ENCODE assay signal across 32 cellular contexts in genomic region chr2:220904015-220904414, GRCh38.
"Had no signal": no experiment of that assay in that cellular context is flagged by ENCODE, and none has a peak within 500 bp of the region (broad histone marks: within the 10 kb centered on the region; RNA-seq: fewer than 3 reads in every experiment).

No MANE protein-coding gene starts in this region.

- FAIRE-seq: bronchial epithelial cell, frontal cortex had no signal

- H3K27me3 Mint-ChIP-seq: activated CD4-positive, alpha-beta memory T cell treated with anti-CD3 and anti-CD28 coated beads for 36 hours; activated CD4-positive, alpha-beta T cell treated with anti-CD3 and anti-CD28 coated beads, Interleukin-2, amount 10 ng/mL, durations not matched to agents 24 days and 14 days; activated naive CD4-positive, alpha-beta T cell treated with anti-CD3 and anti-CD28 coated beads, Interleukin-2, amount 10 ng/mL, durations not matched to agents 7 days and 5 days; activated naive CD8-positive, alpha-beta T cell treated with anti-CD3 and anti-CD28 coated beads, Interleukin-2, amount 10 ng/mL, durations not matched to agents 7 days and 5 days; activated T-cell treated with anti-CD3 and anti-CD28 coated beads, Interleukin-2, amount 50 U/mL, for 24 hours; central memory CD8-positive, alpha-beta T cell; dendritic cell treated with granulocyte-macrophage colony-stimulating factor and Interleukin-4, amounts not matched to agents 40 ng/mL and 50 ng/mL, for 4 days; T-helper 17 cell had no signal

- H3K4me3 Mint-ChIP-seq: activated CD4-positive, alpha-beta memory T cell treated with anti-CD3 and anti-CD28 coated beads for 36 hours; activated CD4-positive, alpha-beta T cell treated with anti-CD3 and anti-CD28 coated beads for 36 hours; activated CD4-positive, alpha-beta T cell treated with anti-CD3 and anti-CD28 coated beads, Interleukin-2, amount 10 ng/mL, durations not matched to agents 24 days and 14 days; activated naive CD4-positive, alpha-beta T cell treated with anti-CD3 and anti-CD28 coated beads, Interleukin-2, amount 10 ng/mL, durations not matched to agents 7 days and 5 days; activated naive CD8-positive, alpha-beta T cell treated with anti-CD3 and anti-CD28 coated beads, Interleukin-2, amount 10 ng/mL, durations not matched to agents 7 days and 5 days; activated T-cell treated with anti-CD3 and anti-CD28 coated beads, Interleukin-2, amount 50 U/mL, for 24 hours; activated T-cell treated with anti-CD3 and anti-CD28 coated beads, Interleukin-2, amount 50 U/mL, for 72 hours; central memory CD8-positive, alpha-beta T cell; dendritic cell treated with granulocyte-macrophage colony-stimulating factor and Interleukin-4, amounts not matched to agents 40 ng/mL and 50 ng/mL, for 4 days; endodermal cell; T-helper 17 cell; T-helper 2 cell treated with Interferon-gamma antibody and Interleukin-4, amounts not matched to agents 5 μg/mL and 100 μg/mL, for 36 hours had no signal

- DNase-seq: activated CD4-positive, alpha-beta memory T cell treated with anti-CD3 and anti-CD28 coated beads for 36 hours; activated CD4-positive, alpha-beta T cell treated with anti-CD3 and anti-CD28 coated beads for 36 hours; activated CD4-positive, alpha-beta T cell treated with anti-CD3 and anti-CD28 coated beads, Interleukin-2, amount 10 ng/mL, durations not matched to agents 24 days and 14 days; activated CD4-positive, CD25-positive, alpha-beta regulatory T cell; activated CD4-positive, CD25-positive, alpha-beta regulatory T cell treated with anti-CD3 and anti-CD28 coated beads, Interleukin-2, amount 50 U/mL, for 72 hours; activated CD8-positive, alpha-beta memory T cell treated with anti-CD3 and anti-CD28 coated beads, Interleukin-2, amount 50 U/mL, for 48 hours; activated gamma-delta T cell; activated naive CD4-positive, alpha-beta T cell; activated naive CD4-positive, alpha-beta T cell treated with anti-CD3 and anti-CD28 coated beads, Interleukin-2, amount 10 ng/mL, durations not matched to agents 7 days and 5 days; activated naive CD8-positive, alpha-beta T cell treated with anti-CD3 and anti-CD28 coated beads, Interleukin-2, amount 10 ng/mL, durations not matched to agents 7 days and 5 days; activated T-cell treated with anti-CD3 and anti-CD28 coated beads for 4 hours; activated T-cell treated with anti-CD3 and anti-CD28 coated beads, Interleukin-2, amount 50 U/mL, for 24 hours; activated T-cell treated with anti-CD3 and anti-CD28 coated beads, Interleukin-2, amount 50 U/mL, for 72 hours; amniotic stem cell; aorta; brain microvascular endothelial cell; dorsolateral prefrontal cortex; effector memory CD4-positive, alpha-beta T cell; endodermal cell; foreskin fibroblast; heart left ventricle; T-helper 1 cell; T-helper 17 cell; T1000; WERI-Rb-1 had no signal

- H3K36me3 ChIP-seq: brain microvascular endothelial cell, heart left ventricle, WERI-Rb-1 had no signal

- H3K27ac Mint-ChIP-seq: activated CD4-positive, alpha-beta memory T cell treated with anti-CD3 and anti-CD28 coated beads for 36 hours; activated CD4-positive, alpha-beta T cell treated with anti-CD3 and anti-CD28 coated beads for 36 hours; activated CD4-positive, alpha-beta T cell treated with anti-CD3 and anti-CD28 coated beads, Interleukin-2, amount 10 ng/mL, durations not matched to agents 24 days and 14 days; activated naive CD4-positive, alpha-beta T cell treated with anti-CD3 and anti-CD28 coated beads, Interleukin-2, amount 10 ng/mL, durations not matched to agents 7 days and 5 days; activated naive CD4-positive, alpha-beta T cell treated with anti-CD3 and anti-CD28 coated beads, Interleukin-2, amount 50 U/mL, for 72 hours; activated naive CD8-positive, alpha-beta T cell treated with anti-CD3 and anti-CD28 coated beads, Interleukin-2, amount 10 ng/mL, durations not matched to agents 7 days and 5 days; activated T-cell treated with anti-CD3 and anti-CD28 coated beads, Interleukin-2, amount 50 U/mL, for 24 hours; activated T-cell treated with anti-CD3 and anti-CD28 coated beads, Interleukin-2, amount 50 U/mL, for 72 hours; dendritic cell treated with granulocyte-macrophage colony-stimulating factor and Interleukin-4, amounts not matched to agents 40 ng/mL and 50 ng/mL, for 4 days; endodermal cell; T-helper 17 cell; T-helper 2 cell treated with Interferon-gamma antibody and Interleukin-4, amounts not matched to agents 5 μg/mL and 100 μg/mL, for 36 hours had no signal

- H3K4me1 Mint-ChIP-seq: activated CD4-positive, alpha-beta T cell treated with anti-CD3 and anti-CD28 coated beads for 36 hours; activated CD4-positive, alpha-beta T cell treated with anti-CD3 and anti-CD28 coated beads, Interleukin-2, amount 10 ng/mL, durations not matched to agents 24 days and 14 days; activated naive CD4-positive, alpha-beta T cell treated with anti-CD3 and anti-CD28 coated beads, Interleukin-2, amount 10 ng/mL, durations not matched to agents 7 days and 5 days; activated naive CD8-positive, alpha-beta T cell treated with anti-CD3 and anti-CD28 coated beads, Interleukin-2, amount 10 ng/mL, durations not matched to agents 7 days and 5 days; central memory CD8-positive, alpha-beta T cell; endodermal cell; T-helper 17 cell had no signal

- H3K4me3 ChIP-seq: coronary artery, dorsolateral prefrontal cortex, heart left ventricle had no signal

- H3K9me3 ChIP-seq: heart left ventricle had no signal

- H3K27me3 ChIP-seq: brain microvascular endothelial cell, heart left ventricle had no signal

- H3K9me3 Mint-ChIP-seq: activated CD4-positive, alpha-beta memory T cell treated with anti-CD3 and anti-CD28 coated beads for 36 hours; activated CD4-positive, alpha-beta T cell treated with anti-CD3 and anti-CD28 coated beads, Interleukin-2, amount 10 ng/mL, durations not matched to agents 24 days and 14 days; activated naive CD4-positive, alpha-beta T cell treated with anti-CD3 and anti-CD28 coated beads, Interleukin-2, amount 10 ng/mL, durations not matched to agents 7 days and 5 days; activated naive CD4-positive, alpha-beta T cell treated with anti-CD3 and anti-CD28 coated beads, Interleukin-2, amount 50 U/mL, for 72 hours; activated naive CD8-positive, alpha-beta T cell treated with anti-CD3 and anti-CD28 coated beads, Interleukin-2, amount 10 ng/mL, durations not matched to agents 7 days and 5 days; activated T-cell treated with anti-CD3 and anti-CD28 coated beads, Interleukin-2, amount 50 U/mL, for 24 hours; activated T-cell treated with anti-CD3 and anti-CD28 coated beads, Interleukin-2, amount 50 U/mL, for 72 hours; central memory CD8-positive, alpha-beta T cell; dendritic cell treated with granulocyte-macrophage colony-stimulating factor and Interleukin-4, amounts not matched to agents 40 ng/mL and 50 ng/mL, for 4 days; endodermal cell; T-helper 2 cell treated with Interferon-gamma antibody and Interleukin-4, amounts not matched to agents 5 μg/mL and 100 μg/mL, for 36 hours had no signal

- H3K27ac ChIP-seq: brain microvascular endothelial cell, coronary artery, dorsolateral prefrontal cortex, heart left ventricle, WERI-Rb-1 had no signal

- H3K36me3 Mint-ChIP-seq: activated CD4-positive, alpha-beta memory T cell treated with anti-CD3 and anti-CD28 coated beads for 36 hours; activated naive CD4-positive, alpha-beta T cell treated with anti-CD3 and anti-CD28 coated beads, Interleukin-2, amount 10 ng/mL, durations not matched to agents 7 days and 5 days; activated naive CD4-positive, alpha-beta T cell treated with anti-CD3 and anti-CD28 coated beads, Interleukin-2, amount 50 U/mL, for 72 hours; activated naive CD8-positive, alpha-beta T cell treated with anti-CD3 and anti-CD28 coated beads, Interleukin-2, amount 10 ng/mL, durations not matched to agents 7 days and 5 days had no signal
